In genomic region chr1:99361406-99361805, GRCh38 we compare ENCODE assay signal across 7 cellular contexts.
"Had no signal": no experiment of that assay in that cellular context is flagged by ENCODE, and none has a peak within 500 bp of the region (broad histone marks: within the 10 kb centered on the region; RNA-seq: fewer than 3 reads in every experiment).

No MANE protein-coding gene starts in this region.

- DNase-seq: GOT3, H7, HFFc6, KBM-7 had no signal

- ATAC-seq: HCT116, HepG2 had no signal

- H3K27ac ChIP-seq: HL-60 had no signal
